8 cellular contexts compared by ENCODE assay signal in the genomic region with DNA sequence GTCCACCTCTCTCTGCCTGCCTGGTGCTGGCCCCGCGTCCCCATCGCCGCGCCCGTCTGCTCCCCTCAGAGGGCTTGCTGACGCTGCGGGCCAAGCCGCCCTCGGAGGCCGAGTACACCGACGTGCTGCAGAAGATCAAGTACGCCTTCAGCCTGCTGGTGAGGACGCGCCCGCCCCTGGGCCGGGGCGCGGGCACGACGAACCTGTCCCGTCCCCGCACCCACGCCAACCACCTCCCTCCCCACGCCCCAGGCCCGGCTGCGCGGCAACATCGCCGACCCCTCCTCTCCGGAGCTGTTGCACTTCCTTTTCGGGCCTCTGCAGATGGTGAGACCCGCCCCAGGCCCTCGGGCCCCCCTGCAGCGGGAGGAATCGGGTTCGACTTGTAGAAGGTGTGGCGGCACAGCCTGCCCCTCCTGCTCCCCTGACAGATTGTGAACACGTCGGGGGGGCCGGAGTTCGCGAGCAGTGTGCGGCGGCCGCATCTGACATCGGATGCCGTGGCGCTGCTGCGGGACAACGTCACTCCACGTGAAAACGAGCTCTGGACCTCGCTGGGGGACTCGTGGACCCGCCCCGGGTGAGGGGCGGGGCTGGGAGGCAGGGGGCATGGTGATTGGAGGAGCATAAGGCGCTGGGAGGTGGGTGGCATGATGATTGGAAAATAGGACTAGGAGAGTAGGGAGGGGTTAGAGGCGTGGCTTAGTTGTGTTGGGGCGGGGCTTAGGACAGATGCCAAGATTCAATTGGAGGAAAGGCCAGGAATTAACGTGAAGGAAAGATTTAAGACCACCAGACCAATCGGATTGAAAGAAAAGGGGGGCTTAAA. TPM values are rescaled to one million over a fixed set of nuclear protein-coding genes. Genes with fewer than 3 reads are reported as not detected.
A peak's percentile ranks its signal among the peaks of the same experiment; 100 is the strongest.
DNase-seq lines count a peak whose midpoint lies in the region; ATAC-seq, FAIRE-seq and TF ChIP-seq lines count a peak whose summit lies in the region.

No MANE protein-coding gene starts in this region.

- H3K27me3 Mint-ChIP-seq in activated naive CD4-positive, alpha-beta T cell treated with anti-CD3 and anti-CD28 coated beads, Interleukin-2, amount 10 ng/mL, durations not matched to agents 7 days and 5 days: peaks cover 90% of the 10 kb centered on the region

- H3K79me1 ChIP-seq in trophoblast cell (ENCODE audit: low read length): peaks cover 7% of the 10 kb centered on the region

- peaks cover 2 to 38% (median 32%) of the 10 kb centered on the region in 5 donors for H3K4me1 ChIP-seq in subcutaneous abdominal adipose tissue (ENCODE audit: control insufficient read depth in 5 of 5, insufficient read depth in 5 of 5, low read length in 5 of 5)
- H3K4me1 ChIP-seq in foreskin keratinocyte: no peaks in the 10 kb centered on the region
- peaks cover 9 to 17% of the 10 kb centered on the region in 2 experiments for H3K4me1 ChIP-seq in trophoblast cell (ENCODE audit: control insufficient read depth in 1 of 2, insufficient read depth in 2 of 2, low read length in 2 of 2)

- no peak overlapping the region for H2BK12ac ChIP-seq in trophoblast cell (ENCODE audit: low read length)

- H3K4me2 ChIP-seq in trophoblast cell (ENCODE audit: low read length): no peak overlapping the region

- H2AFZ ChIP-seq in trophoblast cell (ENCODE audit: insufficient read depth, low read length, poor library complexity): no peak overlapping the region

- no peak overlapping the region for H3K23ac ChIP-seq in trophoblast cell (ENCODE audit: low read length)

- TF ChIP-seq CTCF in D721Med (IDR thresholded peaks at IDR 0.05; ENCODE audit: insufficient read depth, missing control alignments) (no peak), foreskin keratinocyte (conservative IDR thresholded peaks at IDR 0.05) (no peak)

- H3K27me3 ChIP-seq in subcutaneous abdominal adipose tissue (ENCODE audit: control insufficient read depth in 5 of 5, insufficient read depth in 4 of 5, low read length in 5 of 5): peaks cover 56 to 83% (median 64%) of the 10 kb centered on the region in 5 donors
- H3K27me3 ChIP-seq in foreskin keratinocyte: peaks cover 23% of the 10 kb centered on the region
- H3K27me3 ChIP-seq in trophoblast cell (ENCODE audit: insufficient read depth, low read length): no peaks in the 10 kb centered on the region

- H4K8ac ChIP-seq in trophoblast cell (ENCODE audit: low read depth, low read length): no peak overlapping the region

- peaks cover 6% of the 10 kb centered on the region for H3K9me3 Mint-ChIP-seq in activated naive CD4-positive, alpha-beta T cell treated with anti-CD3 and anti-CD28 coated beads, Interleukin-2, amount 10 ng/mL, durations not matched to agents 7 days and 5 days

- DNase-seq in D721Med (ENCODE audit: insufficient read length, low spot score): peak; percentile 73
- peak; percentile 29 for DNase-seq in NCI-H2227 treated with DMSO at 0.1 percent for 48 hours (lab: John Stamatoyannopoulos, UW)
- peak; percentile 60 for DNase-seq in activated naive CD4-positive, alpha-beta T cell treated with anti-CD3 and anti-CD28 coated beads, Interleukin-2, amount 10 ng/mL, durations not matched to agents 7 days and 5 days
- no peak for DNase-seq in foreskin keratinocyte
- no peak for DNase-seq in trophoblast cell
- no peak for DNase-seq in MV-4-11 (lab: John Stamatoyannopoulos, UW)

- peak overlapping the region; percentile 59 for H3K27ac Mint-ChIP-seq in activated naive CD4-positive, alpha-beta T cell treated with anti-CD3 and anti-CD28 coated beads, Interleukin-2, amount 10 ng/mL, durations not matched to agents 7 days and 5 days

- H3K9me3 ChIP-seq in iPS-18c (ENCODE audit: control insufficient read depth, insufficient read depth, low read length) (peaks cover 2% of the 10 kb centered on the region), subcutaneous abdominal adipose tissue (ENCODE audit: control insufficient read depth in 5 of 5, low read length in 5 of 5) (no peaks in the 10 kb centered on the region), trophoblast cell (ENCODE audit: insufficient read depth, low read depth, low read length) (peaks cover 8% of the 10 kb centered on the region)

- H3K27ac ChIP-seq in subcutaneous abdominal adipose tissue (ENCODE audit: low read depth, low read length) (no peak overlapping the region), foreskin keratinocyte (no peak overlapping the region), trophoblast cell (ENCODE audit: low read depth, low read length) (no peak overlapping the region)

- CTCF ChIA-PET in activated naive CD4-positive, alpha-beta T cell treated with anti-CD3 and anti-CD28 coated beads, Interleukin-2, amount 10 ng/mL, durations not matched to agents 7 days and 5 days (lab: Charles Lee): no interaction called here

- H3K36me3 Mint-ChIP-seq in activated naive CD4-positive, alpha-beta T cell treated with anti-CD3 and anti-CD28 coated beads, Interleukin-2, amount 10 ng/mL, durations not matched to agents 7 days and 5 days: peaks cover 14% of the 10 kb centered on the region

- no peak overlapping the region for H4K91ac ChIP-seq in trophoblast cell (ENCODE audit: low read depth, low read length)

- FAIRE-seq in D721Med (lab: Jason Lieb, UNC): no peak

- H3K18ac ChIP-seq in trophoblast cell (ENCODE audit: low read length): no peak overlapping the region

- H3K36me3 ChIP-seq in subcutaneous abdominal adipose tissue (ENCODE audit: control insufficient read depth in 5 of 5, insufficient read depth in 5 of 5, low read length in 5 of 5) (no peaks in the 10 kb centered on the region), trophoblast cell (ENCODE audit: control insufficient read depth in 1 of 2, insufficient read depth in 2 of 2, low read length in 2 of 2) (peaks cover 23 to 42% of the 10 kb centered on the region in 2 experiments)

- peak overlapping the region; percentile 47 for H3K4me3 Mint-ChIP-seq in activated naive CD4-positive, alpha-beta T cell treated with anti-CD3 and anti-CD28 coated beads, Interleukin-2, amount 10 ng/mL, durations not matched to agents 7 days and 5 days

- no peak overlapping the region for H3K4ac ChIP-seq in trophoblast cell (ENCODE audit: low read depth, low read length)

- H4K12ac ChIP-seq in trophoblast cell (ENCODE audit: low read depth, low read length): no peak overlapping the region

- H2BK5ac ChIP-seq in trophoblast cell (ENCODE audit: low read depth, low read length, poor library complexity): no peak overlapping the region

- no peak overlapping the region for H2BK120ac ChIP-seq in trophoblast cell (ENCODE audit: insufficient read depth, low read length, poor library complexity)

- ATAC-seq in foreskin keratinocyte: no peak

- no CpG with 5 or more reads among the region's 64 CpGs for WGBS in trophoblast cell (ENCODE audit: extremely low coverage, insufficient coverage, insufficient read length)

- no peak overlapping the region for H3K14ac ChIP-seq in trophoblast cell (ENCODE audit: low read length)

- H3K79me2 ChIP-seq in trophoblast cell (ENCODE audit: control insufficient read depth, insufficient read depth, low read length, poor library complexity): no peaks in the 10 kb centered on the region

- peak overlapping the region; percentile 52 for H3K4me3 ChIP-seq in iPS-18c (ENCODE audit: insufficient read depth, low read depth, low read length)
- H3K4me3 ChIP-seq in subcutaneous abdominal adipose tissue (ENCODE audit: low read depth in 1 of 5, low read length in 5 of 5): peak overlapping the region in 3 of 5 donors; percentile 41 to 70 (median 51)
- no peak overlapping the region for H3K4me3 ChIP-seq in trophoblast cell (ENCODE audit: low read depth, low read length)

- H2AK5ac ChIP-seq in trophoblast cell (ENCODE audit: low read length): no peak overlapping the region

- H3K4me1 Mint-ChIP-seq in activated naive CD4-positive, alpha-beta T cell treated with anti-CD3 and anti-CD28 coated beads, Interleukin-2, amount 10 ng/mL, durations not matched to agents 7 days and 5 days: peaks cover 35% of the 10 kb centered on the region

- H3K9ac ChIP-seq in subcutaneous abdominal adipose tissue (ENCODE audit: low read length in 5 of 5) (no peak overlapping the region), trophoblast cell (ENCODE audit: low read length) (no peak overlapping the region)

RNA-seq across cellular contexts. Expression of a gene that starts 6.6 kb away (rescaled TPM):
- 16.6 and 30.2 TPM in 2 replicates for total RNA-seq in foreskin keratinocyte
- 18.7 and 29.0 TPM in 2 replicates for polyA plus RNA-seq in foreskin keratinocyte
- polyA plus RNA-seq in trophoblast cell (2013): 188 and 197 TPM in 2 replicates

RNA-seq across cellular contexts. Expression of a gene that starts 19.3 kb away (rescaled TPM):
- 12.4 and 17.2 TPM in 2 replicates for total RNA-seq in foreskin keratinocyte
- 9.6 and 13.7 TPM in 2 replicates for polyA plus RNA-seq in foreskin keratinocyte
- polyA plus RNA-seq in trophoblast cell (2013): 64.1 and 68.9 TPM in 2 replicates

RNA-seq across cellular contexts. Expression of a gene that starts 35.2 kb away (rescaled TPM):
- total RNA-seq in foreskin keratinocyte: 59.8 and 60.9 TPM in 2 replicates
- polyA plus RNA-seq in foreskin keratinocyte: 64.8 and 65.2 TPM in 2 replicates
- 65.1 and 65.9 TPM in 2 replicates for polyA plus RNA-seq in trophoblast cell (2013)

RNA-seq across cellular contexts. Expression of a gene that starts 44.2 kb away (rescaled TPM):
- 0.07 TPM in 1 of 2 replicates, not detected in the other for total RNA-seq in foreskin keratinocyte
- 0.02 and 0.12 TPM in 2 replicates for polyA plus RNA-seq in foreskin keratinocyte
- 1.3 and 1.4 TPM in 2 replicates for polyA plus RNA-seq in trophoblast cell (2013)

Comparison
In these comparisons a context has a peak if more than half of its experiments do, and no peak if none do; other contexts are left out.
1. DNase-seq: peak in D721Med (single experiment), NCI-H2227 treated with DMSO at 0.1 percent for 48 hours (single experiment) and activated naive CD4-positive, alpha-beta T cell treated with anti-CD3 and anti-CD28 coated beads, Interleukin-2, amount 10 ng/mL, durations not matched to agents 7 days and 5 days (single experiment); none in foreskin keratinocyte (0 of 2), trophoblast cell (0 of 2) and MV-4-11 (single experiment).